In genomic region chr2:24021122-24021998, GRCh38 we compare ENCODE assay signal across 8 cellular contexts. TPM values are rescaled to one million over a fixed set of nuclear protein-coding genes. Genes with fewer than 3 reads are reported as not detected.
DNase-seq lines count a peak whose midpoint lies in the region; ATAC-seq and TF ChIP-seq lines count a peak whose summit lies in the region.

No MANE protein-coding gene starts in this region.

- WGBS in gastroesophageal sphincter (ENCODE audit: low coverage in 1 of 2), 2 donors = 67% methylated on average over 3 of the region's 19 CpGs; no CpG with 5 or more reads in 1 of the 2 donors

- H3K36me3 ChIP-seq in right atrium auricular region = peaks cover 3% of the 10 kb centered on the region
- H3K36me3 ChIP-seq in gastroesophageal sphincter = peaks cover 0 to 49% of the 10 kb centered on the region in 2 donors

- DNase-seq in left ventricle myocardium superior (no peak), right atrium auricular region (ENCODE audit: low spot score) (no peak)

- no peak for TF ChIP-seq EP300 in gastroesophageal sphincter (IDR thresholded peaks at IDR 0.05)

- TF ChIP-seq CTCF in right atrium auricular region (IDR thresholded peaks at IDR 0.05) (peak in 1 of 2 donors; percentile 16), gastroesophageal sphincter (IDR thresholded peaks at IDR 0.05) (peak in 1 of 4 experiments; percentile 27)

- H3K4me3 ChIP-seq in right atrium auricular region = no peak overlapping the region
- H3K4me3 ChIP-seq in gastroesophageal sphincter = no peak overlapping the region

- H3K4me1 ChIP-seq in right atrium auricular region (no peaks in the 10 kb centered on the region), gastroesophageal sphincter (no peaks in the 10 kb centered on the region)

- H3K27ac ChIP-seq in right atrium auricular region (no peak overlapping the region), gastroesophageal sphincter (no peak overlapping the region)

- H3K9me3 ChIP-seq in right atrium auricular region (no peaks in the 10 kb centered on the region), gastroesophageal sphincter (no peaks in the 10 kb centered on the region)

- intact Hi-C loops in left ventricle myocardium superior (cut with micrococcal nuclease) = no loop called here

- TF ChIP-seq POLR2A in gastroesophageal sphincter (IDR thresholded peaks at IDR 0.05) = no peak

- no peaks in the 10 kb centered on the region for H3K27me3 ChIP-seq in right atrium auricular region
- no peaks in the 10 kb centered on the region for H3K27me3 ChIP-seq in gastroesophageal sphincter

- peak; percentile 34 for ATAC-seq in left ventricle myocardium superior
- peak; percentile 71 for ATAC-seq in SK-N-SH treated with all-trans-retinoic acid at 6 μM for 48 hours
- ATAC-seq in gastroesophageal sphincter = peak; percentile 17
- no peak for ATAC-seq in HG03039 (IDR thresholded peaks at IDR 0.05; ENCODE audit: unreplicated experiment)
- ATAC-seq in GM21528 (IDR thresholded peaks at IDR 0.05; ENCODE audit: low FRiP score, unreplicated experiment) = no peak
- no peak for ATAC-seq in HG03439 (IDR thresholded peaks at IDR 0.05; ENCODE audit: unreplicated experiment)
- no peak for ATAC-seq in GM18498 (IDR thresholded peaks at IDR 0.05; ENCODE audit: unreplicated experiment)

TF ChIP-seq in SK-N-SH treated with all-trans-retinoic acid at 6 μM for 48 hours, 23 proteins besides CTCF, POLR2A, EP300 and RAD21:
- no peak for TF ChIP-seq TOX (CRISPR knock-in tag; IDR thresholded peaks at IDR 0.05; ENCODE audit: borderline replicate concordance)
- TF ChIP-seq ZFP30 (CRISPR knock-in tag; IDR thresholded peaks at IDR 0.05) = no peak
- TF ChIP-seq ZNF70 (CRISPR knock-in tag; IDR thresholded peaks at IDR 0.05) = no peak
- no peak for TF ChIP-seq PPARA (CRISPR knock-in tag; IDR thresholded peaks at IDR 0.05; ENCODE audit: borderline replicate concordance)
- no peak for TF ChIP-seq ESRRG (CRISPR knock-in tag; IDR thresholded peaks at IDR 0.05)
- TF ChIP-seq TCF4 (CRISPR knock-in tag; IDR thresholded peaks at IDR 0.05; ENCODE audit: borderline replicate concordance) = no peak
- no peak for TF ChIP-seq CSDC2 (CRISPR knock-in tag; IDR thresholded peaks at IDR 0.05)
- no peak for TF ChIP-seq ARNTL (CRISPR knock-in tag; IDR thresholded peaks at IDR 0.05; ENCODE audit: borderline replicate concordance, low read depth)
- no peak for TF ChIP-seq CREB5 (CRISPR knock-in tag; IDR thresholded peaks at IDR 0.05; ENCODE audit: low read depth)
- no peak for TF ChIP-seq PATZ1 (CRISPR knock-in tag; IDR thresholded peaks at IDR 0.05; ENCODE audit: borderline replicate concordance)
- no peak for TF ChIP-seq OSR1 (CRISPR knock-in tag; IDR thresholded peaks at IDR 0.05)
- no peak for TF ChIP-seq GLIS3 (CRISPR knock-in tag; IDR thresholded peaks at IDR 0.05)

RNA-seq across cellular contexts. Expression of gene MFSD2B, which starts 11.5 kb away (rescaled TPM):
- total RNA-seq in left ventricle myocardium superior (not detected), right atrium auricular region (under 1 TPM in 1 of 2 donors, not detected in 1; 0.30 TPM), gastroesophageal sphincter (under 1 TPM in 1 of 4 donors, not detected in 3; 0.39 TPM)

RNA-seq across cellular contexts. Expression of gene WDCP, which starts 25.8 kb away (rescaled TPM):
- total RNA-seq in left ventricle myocardium superior = 8.0 TPM
- total RNA-seq in right atrium auricular region = 1 to 10 TPM; 2.7 to 3.6 TPM
- 1 to 10 TPM; 5.9 to 7.3 (median 6.4) TPM for total RNA-seq in gastroesophageal sphincter

RNA-seq across cellular contexts. Expression of gene FKBP1B, which starts 28.2 kb away (rescaled TPM):
- total RNA-seq in left ventricle myocardium superior (3.2 TPM), right atrium auricular region (1 to 10 TPM; 5.0 to 8.5 TPM), gastroesophageal sphincter (1 to 10 TPM; 2.3 to 8.6 (median 5.5) TPM)

RNA-seq across cellular contexts. Expression of gene SF3B6, which starts 54.8 kb away (rescaled TPM):
- total RNA-seq in left ventricle myocardium superior (58.2 TPM), right atrium auricular region (10 to 100 TPM; 71.2 to 74.8 TPM), gastroesophageal sphincter (100 to 1,000 TPM in 3 of 4 donors, 10 to 100 TPM in 1; 96.8 to 128 (median 115) TPM)

Comparison
In these comparisons a context has a peak if more than half of its experiments do, and no peak if none do; other contexts are left out.
1. ATAC-seq: peak in left ventricle myocardium superior (single experiment), SK-N-SH treated with all-trans-retinoic acid at 6 μM for 48 hours (single experiment) and gastroesophageal sphincter (single experiment); none in HG03039 (single experiment), GM21528 (single experiment), HG03439 (single experiment) and GM18498 (single experiment).